ENCODE assay signal across 19 cellular contexts in the genomic region with DNA sequence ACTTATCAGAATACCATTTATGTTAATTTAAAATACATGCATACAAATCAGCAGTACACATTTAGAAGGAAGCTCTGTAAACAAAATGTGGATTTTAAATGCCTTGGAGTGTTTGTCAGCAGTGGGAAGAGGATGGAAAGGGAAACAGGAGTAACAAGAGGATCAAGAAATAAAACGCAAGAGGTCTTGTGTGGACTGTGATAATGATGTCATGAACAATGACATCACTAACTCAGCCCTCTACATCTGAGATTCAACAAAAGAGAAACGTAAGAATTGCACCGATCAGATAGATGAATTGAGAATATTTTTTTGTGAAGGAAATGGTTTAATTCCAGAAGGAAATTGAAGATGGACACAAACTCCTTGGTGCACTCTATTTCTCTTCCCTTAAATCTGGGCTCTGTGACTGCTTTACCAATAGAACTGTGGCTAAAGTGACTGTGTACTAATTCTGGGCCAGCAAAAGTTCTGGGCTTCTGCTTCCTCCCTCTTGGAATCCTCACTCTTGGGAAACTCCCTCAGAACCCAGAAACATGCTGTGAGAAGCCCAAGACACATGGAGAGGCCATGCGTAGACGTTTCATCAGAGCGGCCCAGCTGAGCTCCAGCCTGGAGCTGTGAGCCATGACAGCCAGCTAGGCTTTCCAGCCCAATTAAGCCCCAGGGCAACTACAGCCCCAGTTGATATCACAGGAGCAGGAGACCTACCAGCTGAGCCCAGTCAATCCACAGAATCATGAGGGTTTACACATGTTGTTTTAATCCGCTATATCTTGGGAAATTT. TPM values are rescaled to one million over a fixed set of nuclear protein-coding genes. Genes with fewer than 3 reads are reported as not detected.
DNase-seq lines count a peak whose midpoint lies in the region; ATAC-seq and TF ChIP-seq lines count a peak whose summit lies in the region.
"Had no signal": no experiment of that assay in that cellular context is flagged by ENCODE, and none has a peak within 500 bp of the region (broad histone marks: within the 10 kb centered on the region; RNA-seq: fewer than 3 reads in every experiment).

No MANE protein-coding gene starts in this region.

- H3K36me3 Mint-ChIP-seq in WTC11 = no peaks in the 10 kb centered on the region
- H3K36me3 Mint-ChIP-seq: memory B cell had no signal

- no TSS peak for BruUV-seq in A673 (replicated peaks; lab: Mats Ljungman, UMichigan)

- TF ChIP-seq CTCF in WTC11 (IDR thresholded peaks at IDR 0.05) (no peak), foreskin keratinocyte (conservative IDR thresholded peaks at IDR 0.05) (no peak), mucosa of descending colon (IDR thresholded peaks at IDR 0.05) (no peak), A673 (conservative IDR thresholded peaks at IDR 0.05; ENCODE audit: low read depth, low read length) (no peak), omental fat pad (IDR thresholded peaks at IDR 0.05) (no peak), GM13976 (IDR thresholded peaks at IDR 0.05; ENCODE audit: borderline replicate concordance, control extremely low read depth, extremely low read depth, insufficient read depth, missing control alignments) (no peak)

- ATAC-seq in WTC11 (peak; percentile 30; the same call in 1 of the 2 replicates), foreskin keratinocyte (peak; percentile 31), mucosa of descending colon (peak; percentile 27), omental fat pad (ENCODE audit: low FRiP score) (no peak)
- ATAC-seq: activated CD4-positive, CD25-positive, alpha-beta regulatory T cell treated with anti-CD3 and anti-CD28 coated beads, Interleukin-2, amount 50 U/mL, for 24 hours; effector memory CD8-positive, alpha-beta T cell; sciatic nerve had no signal

- H3K4me1 ChIP-seq in foreskin keratinocyte = no peaks in the 10 kb centered on the region
- H3K4me1 ChIP-seq in mucosa of descending colon (ENCODE audit: low read depth) = no peaks in the 10 kb centered on the region
- no peaks in the 10 kb centered on the region for H3K4me1 ChIP-seq in A673 (ENCODE audit: insufficient read depth, low read length, poor library complexity, severe bottlenecking)

- peaks cover 2% of the 10 kb centered on the region; the same call in 1 of the 2 replicates for H3K4me1 Mint-ChIP-seq in WTC11
- H3K4me1 Mint-ChIP-seq: memory B cell had no signal

- H3K9me3 ChIP-seq in mucosa of descending colon = no peaks in the 10 kb centered on the region
- no peaks in the 10 kb centered on the region for H3K9me3 ChIP-seq in A673 (ENCODE audit: low read depth, low read length, poor library complexity, severe bottlenecking)
- H3K9me3 ChIP-seq: neutrophil had no signal

- no peaks in the 10 kb centered on the region for H3K36me3 ChIP-seq in mucosa of descending colon (ENCODE audit: low read depth)
- no peaks in the 10 kb centered on the region for H3K36me3 ChIP-seq in A673 (ENCODE audit: insufficient read depth, low read length, poor library complexity, severe bottlenecking)
- H3K36me3 ChIP-seq: neutrophil had no signal

- no peaks in the 10 kb centered on the region for H3K9me3 Mint-ChIP-seq in WTC11
- H3K9me3 Mint-ChIP-seq: activated T-helper 2 cell treated with anti-CD3 and anti-CD28 coated beads, Interferon-gamma antibody, Interleukin-2, Interleukin-4, amounts not matched to agents 10 μg/mL and 5 μg/mL and 100 μg/mL, durations not matched to agents 14 hours and 24 hours and 36 hours; effector memory CD8-positive, alpha-beta T cell; memory B cell had no signal

- CTCF ChIA-PET in WTC11 (lab: Charles Lee) (no interaction called here), A673 (lab: Charles Lee) (no interaction called here)

- intact Hi-C loops in mucosa of descending colon (cut with DNase I, micrococcal nuclease) = no loop called here
- intact Hi-C loops in A673 (cut with micrococcal nuclease; ENCODE audit: unreplicated experiment) = no loop called here

- no peaks in the 10 kb centered on the region for H3K27me3 Mint-ChIP-seq in WTC11 (ENCODE audit: low read depth)

- DNase-seq in AG20443 (ENCODE audit: low spot score) = peak; percentile 64
- no peak for DNase-seq in WTC11 (ENCODE audit: low spot score)
- DNase-seq in foreskin keratinocyte = no peak
- peak in 1 of 3 donors; percentile 4 for DNase-seq in mucosa of descending colon
- DNase-seq in A673 (ENCODE audit: low spot score) = no peak
- DNase-seq in omental fat pad (ENCODE audit: low spot score) = no peak
- no peak for DNase-seq in GM13976 (ENCODE audit: low spot score)
- DNase-seq in nucleus accumbens (lab: John Stamatoyannopoulos, UW) = no peak
- DNase-seq: amygdala; effector memory CD8-positive, alpha-beta T cell; KG1; NCI-H1092; NCI-H526 treated with DMSO at 0.1 percent for 48 hours; stimulated activated CD4-positive, alpha-beta T cell treated with anti-CD3 and anti-CD28 coated beads, Interleukin-2, amount 100 ng/mL, for 48 hours had no signal

- no peak overlapping the region for H3K27ac ChIP-seq in foreskin keratinocyte
- no peak overlapping the region for H3K27ac ChIP-seq in A673 (ENCODE audit: low read depth, low read length, poor library complexity, severe bottlenecking)
- H3K27ac ChIP-seq: neutrophil had no signal

- H3K4me3 ChIP-seq in mucosa of descending colon (no peak overlapping the region), A673 (ENCODE audit: low read depth, low read length, poor library complexity, severe bottlenecking) (no peak overlapping the region)

- POLR2A ChIA-PET in WTC11 (lab: Charles Lee) = no interaction called here
- POLR2A ChIA-PET in A673 (lab: Charles Lee; ENCODE audit: low non-redundant PET) = no interaction called here

- no peak overlapping the region for H3K4me3 Mint-ChIP-seq in WTC11
- H3K4me3 Mint-ChIP-seq: effector memory CD8-positive, alpha-beta T cell; memory B cell had no signal

- in situ Hi-C loops in GM13976 (cut with MboI; ENCODE audit: low sequenced_read_pairs, unreplicated experiment) = no loop called here

- no peak overlapping the region for H3K27ac Mint-ChIP-seq in WTC11
- H3K27ac Mint-ChIP-seq: activated T-helper 2 cell treated with anti-CD3 and anti-CD28 coated beads, Interferon-gamma antibody, Interleukin-2, Interleukin-4, amounts not matched to agents 10 μg/mL and 5 μg/mL and 100 μg/mL, durations not matched to agents 14 hours and 24 hours and 36 hours; effector memory CD8-positive, alpha-beta T cell; memory B cell had no signal

- peaks cover 22% of the 10 kb centered on the region for H3K27me3 ChIP-seq in foreskin keratinocyte
- H3K27me3 ChIP-seq in A673 (replicated peaks; ENCODE audit: insufficient read depth, low read depth, low read length, poor library complexity) = no peaks in the 10 kb centered on the region
- H3K27me3 ChIP-seq: neutrophil had no signal

TF ChIP-seq in WTC11, 78 proteins besides CTCF, POLR2A, EP300 and RAD21 (continues in another document):
- TF ChIP-seq ZNF232 (CRISPR knock-in tag; IDR thresholded peaks at IDR 0.05) (no peak), FOXJ3 (CRISPR knock-in tag; IDR thresholded peaks at IDR 0.05; ENCODE audit: borderline replicate concordance) (no peak), KAT7 (CRISPR knock-in tag; IDR thresholded peaks at IDR 0.05; ENCODE audit: borderline replicate concordance) (no peak), ATF1 (CRISPR knock-in tag; IDR thresholded peaks at IDR 0.05) (no peak), GTF2I (CRISPR knock-in tag; conservative IDR thresholded peaks at IDR 0.05) (no peak), SP1 (CRISPR knock-in tag; conservative IDR thresholded peaks at IDR 0.05) (no peak)
- TF ChIP-seq, protein P1, sequence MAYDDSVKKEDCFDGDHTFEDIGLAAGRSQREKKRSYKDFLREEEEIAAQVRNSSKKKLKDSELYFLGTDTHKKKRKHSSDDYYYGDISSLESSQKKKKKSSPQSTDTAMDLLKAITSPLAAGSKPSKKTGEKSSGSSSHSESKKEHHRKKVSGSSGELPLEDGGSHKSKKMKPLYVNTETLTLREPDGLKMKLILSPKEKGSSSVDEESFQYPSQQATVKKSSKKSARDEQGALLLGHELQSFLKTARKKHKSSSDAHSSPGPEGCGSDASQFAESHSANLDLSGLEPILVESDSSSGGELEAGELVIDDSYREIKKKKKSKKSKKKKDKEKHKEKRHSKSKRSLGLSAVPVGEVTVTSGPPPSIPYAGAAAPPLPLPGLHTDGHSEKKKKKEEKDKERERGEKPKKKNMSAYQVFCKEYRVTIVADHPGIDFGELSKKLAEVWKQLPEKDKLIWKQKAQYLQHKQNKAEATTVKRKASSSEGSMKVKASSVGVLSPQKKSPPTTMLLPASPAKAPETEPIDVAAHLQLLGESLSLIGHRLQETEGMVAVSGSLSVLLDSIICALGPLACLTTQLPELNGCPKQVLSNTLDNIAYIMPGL (CRISPR knock-in tag; IDR thresholded peaks at IDR 0.05) = no peak
- TF ChIP-seq, protein P2, sequence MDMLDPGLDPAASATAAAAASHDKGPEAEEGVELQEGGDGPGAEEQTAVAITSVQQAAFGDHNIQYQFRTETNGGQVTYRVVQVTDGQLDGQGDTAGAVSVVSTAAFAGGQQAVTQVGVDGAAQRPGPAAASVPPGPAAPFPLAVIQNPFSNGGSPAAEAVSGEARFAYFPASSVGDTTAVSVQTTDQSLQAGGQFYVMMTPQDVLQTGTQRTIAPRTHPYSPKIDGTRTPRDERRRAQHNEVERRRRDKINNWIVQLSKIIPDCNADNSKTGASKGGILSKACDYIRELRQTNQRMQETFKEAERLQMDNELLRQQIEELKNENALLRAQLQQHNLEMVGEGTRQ (CRISPR knock-in tag; IDR thresholded peaks at IDR 0.05) = no peak
- TF ChIP-seq, protein P3, sequence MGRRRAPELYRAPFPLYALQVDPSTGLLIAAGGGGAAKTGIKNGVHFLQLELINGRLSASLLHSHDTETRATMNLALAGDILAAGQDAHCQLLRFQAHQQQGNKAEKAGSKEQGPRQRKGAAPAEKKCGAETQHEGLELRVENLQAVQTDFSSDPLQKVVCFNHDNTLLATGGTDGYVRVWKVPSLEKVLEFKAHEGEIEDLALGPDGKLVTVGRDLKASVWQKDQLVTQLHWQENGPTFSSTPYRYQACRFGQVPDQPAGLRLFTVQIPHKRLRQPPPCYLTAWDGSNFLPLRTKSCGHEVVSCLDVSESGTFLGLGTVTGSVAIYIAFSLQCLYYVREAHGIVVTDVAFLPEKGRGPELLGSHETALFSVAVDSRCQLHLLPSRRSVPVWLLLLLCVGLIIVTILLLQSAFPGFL (CRISPR knock-in tag; IDR thresholded peaks at IDR 0.05; ENCODE audit: borderline replicate concordance) = no peak

RNA-seq across cellular contexts. Expression of a gene that starts 43.9 kb away (rescaled TPM):
- total RNA-seq in WTC11 (2021) (37.5 to 40.0 TPM (median 38.7 TPM) in 3 replicates), foreskin keratinocyte (23.8 and 26.0 TPM in 2 replicates), mucosa of descending colon (10 to 100 TPM; 27.8 to 34.9 (median 28.3) TPM), A673 (2021) (47.8 and 56.4 TPM in 2 replicates), omental fat pad (10 to 100 TPM; 10.3 to 24.0 (median 19.8) TPM)
- 22.6 and 23.1 TPM in 2 replicates for polyA plus RNA-seq in foreskin keratinocyte
